In genomic region chr7:90256778-90257177, GRCh38 we compare ENCODE assay signal across 18 cellular contexts.
"Had no signal": no experiment of that assay in that cellular context is flagged by ENCODE, and none has a peak within 500 bp of the region (broad histone marks: within the 10 kb centered on the region; RNA-seq: fewer than 3 reads in every experiment).

No MANE protein-coding gene starts in this region.

- H3K9me3 ChIP-seq: esophagus muscularis mucosa, ovary, right atrium auricular region, suprapubic skin, tibial nerve, upper lobe of right lung, vagina had no signal

- H3K9ac ChIP-seq: neural progenitor cell had no signal

- H2AFZ ChIP-seq: neural progenitor cell had no signal

- H3K36me3 ChIP-seq: esophagus muscularis mucosa, heart left ventricle, neural progenitor cell, ovary, right atrium auricular region, suprapubic skin, tibial nerve, upper lobe of right lung, vagina had no signal

- H3K4me3 ChIP-seq: esophagus muscularis mucosa, heart left ventricle, neural progenitor cell, ovary, right atrium auricular region, suprapubic skin, tibial nerve, upper lobe of right lung, vagina had no signal

- H3K27ac ChIP-seq: epithelial cell of prostate, esophagus muscularis mucosa, heart left ventricle, neural progenitor cell, ovary, right atrium auricular region, suprapubic skin, tibial nerve, upper lobe of right lung, vagina had no signal

- DNase-seq: effector memory CD8-positive, alpha-beta T cell; heart left ventricle; hippocampal formation; kidney glomerular epithelial cell; nucleus accumbens; ovary; small intestine; stimulated activated CD4-positive, alpha-beta T cell treated with anti-CD3 and anti-CD28 coated beads, Interleukin-2, amount 100 ng/mL, for 48 hours; stimulated activated naive CD4-positive, alpha-beta T cell treated with Interleukin-2 at 50 U/mL for 16 hours; upper lobe of right lung had no signal

- H3K4me2 ChIP-seq: neural progenitor cell had no signal

- ATAC-seq: effector memory CD8-positive, alpha-beta T cell; heart left ventricle; natural killer cell treated with Interleukin-12 subunit alpha and Interleukin-12 subunit beta and Interleukin-15 and Interleukin-18, amount 100 ng/mL, for 72 hours; upper lobe of right lung had no signal

- H3K27me3 ChIP-seq: esophagus muscularis mucosa, heart left ventricle, neural progenitor cell, ovary, right atrium auricular region, suprapubic skin, tibial nerve, upper lobe of right lung, vagina had no signal

- H3K4me1 ChIP-seq: esophagus muscularis mucosa, heart left ventricle, neural progenitor cell, right atrium auricular region, suprapubic skin, tibial nerve, upper lobe of right lung, vagina had no signal
